Comparison of ENCODE assay signal across 29 cellular contexts in genomic region chr6:79101164-79101563, GRCh38.
"Had no signal": no experiment of that assay in that cellular context is flagged by ENCODE, and none has a peak within 500 bp of the region (broad histone marks: within the 10 kb centered on the region; RNA-seq: fewer than 3 reads in every experiment).

No MANE protein-coding gene starts in this region.

- H3K27me3 ChIP-seq: colonic mucosa, esophagus muscularis mucosa, esophagus squamous epithelium, foreskin keratinocyte, gastrocnemius medialis, gastroesophageal sphincter, heart left ventricle, heart right ventricle had no signal

- H3K4me3 ChIP-seq: colonic mucosa, coronary artery, dorsolateral prefrontal cortex, esophagus muscularis mucosa, esophagus squamous epithelium, gastrocnemius medialis, gastroesophageal sphincter, heart left ventricle, heart right ventricle had no signal

- H3K9me3 ChIP-seq: colonic mucosa, esophagus muscularis mucosa, esophagus squamous epithelium, gastrocnemius medialis, gastroesophageal sphincter, heart left ventricle had no signal

- H3K36me3 ChIP-seq: colonic mucosa, esophagus muscularis mucosa, esophagus squamous epithelium, gastrocnemius medialis, gastroesophageal sphincter, heart left ventricle, heart right ventricle had no signal

- H3K27ac Mint-ChIP-seq: dendritic cell treated with granulocyte-macrophage colony-stimulating factor and Interleukin-4, amounts not matched to agents 40 ng/mL and 50 ng/mL, for 4 days; effector memory CD8-positive, alpha-beta T cell; endodermal cell had no signal

- ATAC-seq: effector memory CD8-positive, alpha-beta T cell; esophagus mucosa; foreskin keratinocyte; gastrocnemius medialis; gastroesophageal sphincter; heart left ventricle; heart right ventricle had no signal

- H3K4me1 ChIP-seq: colonic mucosa, esophagus muscularis mucosa, esophagus squamous epithelium, foreskin keratinocyte, gastrocnemius medialis, gastroesophageal sphincter, heart left ventricle, heart right ventricle had no signal

- H3K4me1 Mint-ChIP-seq: endodermal cell had no signal

- H3K27me3 Mint-ChIP-seq: dendritic cell treated with granulocyte-macrophage colony-stimulating factor and Interleukin-4, amounts not matched to agents 40 ng/mL and 50 ng/mL, for 4 days had no signal

- DNase-seq: colonic mucosa; cortex of kidney; dermis blood vessel endothelial cell; dorsolateral prefrontal cortex; effector CD4-positive, alpha-beta T cell; effector CD8-positive, alpha-beta T cell; effector memory CD4-positive, alpha-beta T cell; effector memory CD8-positive, alpha-beta T cell; endodermal cell; erythroblast; esophagus squamous epithelium; foreskin fibroblast; foreskin keratinocyte; foreskin melanocyte; gastrocnemius medialis; glutamatergic neuron; head of caudate nucleus; heart left ventricle; heart right ventricle had no signal

- H3K4me3 Mint-ChIP-seq: dendritic cell treated with granulocyte-macrophage colony-stimulating factor and Interleukin-4, amounts not matched to agents 40 ng/mL and 50 ng/mL, for 4 days; effector memory CD8-positive, alpha-beta T cell; endodermal cell had no signal

- H3K27ac ChIP-seq: colonic mucosa, coronary artery, dorsolateral prefrontal cortex, epithelial cell of prostate, esophagus muscularis mucosa, esophagus squamous epithelium, foreskin keratinocyte, gastrocnemius medialis, gastroesophageal sphincter, heart left ventricle, heart right ventricle had no signal

- H3K9me3 Mint-ChIP-seq: dendritic cell treated with granulocyte-macrophage colony-stimulating factor and Interleukin-4, amounts not matched to agents 40 ng/mL and 50 ng/mL, for 4 days; effector memory CD8-positive, alpha-beta T cell; endodermal cell had no signal

- FAIRE-seq: colon, endometrium, endothelial cell of umbilical vein, frontal cortex had no signal
